In genomic region chr20:3925113-3925695, GRCh38 we compare ENCODE assay signal across 16 cellular contexts. TPM values are rescaled to one million over a fixed set of nuclear protein-coding genes. Genes with fewer than 3 reads are reported as not detected.
DNase-seq lines count a peak whose midpoint lies in the region; ATAC-seq, FAIRE-seq and TF ChIP-seq lines count a peak whose summit lies in the region.
"Had no signal": no experiment of that assay in that cellular context is flagged by ENCODE, and none has a peak within 500 bp of the region (broad histone marks: within the 10 kb centered on the region; RNA-seq: fewer than 3 reads in every experiment).

No MANE protein-coding gene starts in this region.

- no peaks in the 10 kb centered on the region for H3K9me3 ChIP-seq in CD4-positive, alpha-beta memory T cell (ENCODE audit: control insufficient read depth in 1 of 2, low read length in 2 of 2)
- H3K9me3 ChIP-seq: ovary, SK-N-SH had no signal

- H4K20me1 ChIP-seq in GM23338 (replicated peaks; ENCODE audit: insufficient read depth) = peaks cover 58% of the 10 kb centered on the region

- TF ChIP-seq CTCF in GM23338 (conservative IDR thresholded peaks at IDR 0.05; ENCODE audit: low read depth in 2 of 2) = no peak

- H3K9me2 ChIP-seq in GM23338 (ENCODE audit: insufficient read depth) = no peaks in the 10 kb centered on the region
- H3K9me2 ChIP-seq: SK-N-SH had no signal

- DNase-seq in CD4-positive, alpha-beta memory T cell = no peak
- DNase-seq in GM23338 (ENCODE audit: low spot score) = no peak
- no peak for DNase-seq in activated naive CD8-positive, alpha-beta T cell treated with anti-CD3 and anti-CD28 coated beads for 36 hours
- no peak for DNase-seq in natural killer cell treated with Interleukin-12 subunit alpha and Interleukin-12 subunit beta and Interleukin-15 and Interleukin-18, amount 100 ng/mL, for 72 hours (ENCODE audit: low spot score)
- DNase-seq in ureter (ENCODE audit: low spot score) = no peak
- DNase-seq in NOMO-1 treated with dmso at 0.1 percent for 144 hours (lab: John Stamatoyannopoulos, UW; ENCODE audit: unreplicated experiment) = no peak
- no peak for DNase-seq in RCC 7860 (ENCODE audit: low spot score)
- DNase-seq: anterior cingulate cortex, NCI-H1417 treated with DMSO at 0.1 percent for 48 hours, NCI-H446 treated with DMSO at 0.1 percent for 48 hours, ovary, SK-N-SH had no signal

- H3K4me3 ChIP-seq in CD4-positive, alpha-beta memory T cell (ENCODE audit: low read length in 2 of 2) = no peak overlapping the region
- H3K4me3 ChIP-seq in GM23338 = no peak overlapping the region
- H3K4me3 ChIP-seq: ovary, skin epidermis had no signal

- H3K4me2 ChIP-seq in GM23338 = no peak overlapping the region
- H3K4me2 ChIP-seq: SK-N-SH had no signal

- peaks cover 0 to 5% (median 0%) of the 10 kb centered on the region in 8 donors for H3K9me3 Mint-ChIP-seq in CD4-positive, alpha-beta memory T cell
- no peaks in the 10 kb centered on the region for H3K9me3 Mint-ChIP-seq in GM23338
- no peaks in the 10 kb centered on the region for H3K9me3 Mint-ChIP-seq in activated naive CD8-positive, alpha-beta T cell treated with anti-CD3 and anti-CD28 coated beads for 36 hours
- no peaks in the 10 kb centered on the region for H3K9me3 Mint-ChIP-seq in natural killer cell treated with Interleukin-12 subunit alpha and Interleukin-12 subunit beta and Interleukin-15 and Interleukin-18, amount 100 ng/mL, for 72 hours

- POLR2A ChIA-PET in CD4-positive, alpha-beta memory T cell (lab: Charles Lee; ENCODE audit: partially characterized antibody) = interaction anchor here (1.3 to 2.4 kb wide), 5 partner anchors 8 to 105 kb away, joined by 3 to 11 read pairs (median 5); partner anchors contain the start of gene AP5S1

- H3K4me3 Mint-ChIP-seq in CD4-positive, alpha-beta memory T cell = peak overlapping the region in 1 of 8 donors; percentile 31
- no peak overlapping the region; the same call in 2 of the 3 replicates for H3K4me3 Mint-ChIP-seq in GM23338
- no peak overlapping the region for H3K4me3 Mint-ChIP-seq in activated naive CD8-positive, alpha-beta T cell treated with anti-CD3 and anti-CD28 coated beads for 36 hours
- H3K4me3 Mint-ChIP-seq in natural killer cell treated with Interleukin-12 subunit alpha and Interleukin-12 subunit beta and Interleukin-15 and Interleukin-18, amount 100 ng/mL, for 72 hours = peak overlapping the region; percentile 66

- no peaks in the 10 kb centered on the region for H3K27me3 ChIP-seq in CD4-positive, alpha-beta memory T cell (ENCODE audit: insufficient read depth, low read length)
- H3K27me3 ChIP-seq in GM23338 (ENCODE audit: insufficient read depth) = no peaks in the 10 kb centered on the region
- H3K27me3 ChIP-seq: ovary had no signal

- H3K27ac ChIP-seq in CD4-positive, alpha-beta memory T cell (ENCODE audit: low read depth, low read length) = no peak overlapping the region
- peak overlapping the region; percentile 78; the same call in 1 of the 2 replicates for H3K27ac ChIP-seq in GM23338 (ENCODE audit: low read depth)
- H3K27ac ChIP-seq: C4-2B, ovary had no signal

- intact Hi-C loops in CD4-positive, alpha-beta memory T cell (cut with micrococcal nuclease) = no loop called here

- H2AFZ ChIP-seq in GM23338 = no peak overlapping the region

- H3K27ac Mint-ChIP-seq in CD4-positive, alpha-beta memory T cell = peak overlapping the region in 6 of 7 donors; percentile 37 to 93 (median 84)
- H3K27ac Mint-ChIP-seq in GM23338 = peak overlapping the region; percentile 76
- H3K27ac Mint-ChIP-seq in activated naive CD8-positive, alpha-beta T cell treated with anti-CD3 and anti-CD28 coated beads for 36 hours = peak overlapping the region; percentile 72
- H3K27ac Mint-ChIP-seq in natural killer cell treated with Interleukin-12 subunit alpha and Interleukin-12 subunit beta and Interleukin-15 and Interleukin-18, amount 100 ng/mL, for 72 hours = peak overlapping the region; percentile 75 to 85

- CTCF ChIA-PET in CD4-positive, alpha-beta memory T cell (lab: Charles Lee; ENCODE audit: partially characterized antibody) = no interaction called here

- H3K27me3 Mint-ChIP-seq in CD4-positive, alpha-beta memory T cell = no peaks in the 10 kb centered on the region
- H3K27me3 Mint-ChIP-seq in GM23338 (ENCODE audit: insufficient read depth, low read depth, poor library complexity) = peaks cover 45% of the 10 kb centered on the region
- no peaks in the 10 kb centered on the region for H3K27me3 Mint-ChIP-seq in activated naive CD8-positive, alpha-beta T cell treated with anti-CD3 and anti-CD28 coated beads for 36 hours
- no peaks in the 10 kb centered on the region for H3K27me3 Mint-ChIP-seq in natural killer cell treated with Interleukin-12 subunit alpha and Interleukin-12 subunit beta and Interleukin-15 and Interleukin-18, amount 100 ng/mL, for 72 hours

- H3K4me1 ChIP-seq in CD4-positive, alpha-beta memory T cell (ENCODE audit: insufficient read depth, low read length) = peaks cover 21% of the 10 kb centered on the region
- H3K4me1 ChIP-seq in GM23338 (ENCODE audit: insufficient read depth) = peaks cover 25% of the 10 kb centered on the region

- H3K36me3 Mint-ChIP-seq in CD4-positive, alpha-beta memory T cell = peaks cover 19 to 52% of the 10 kb centered on the region in 2 donors
- H3K36me3 Mint-ChIP-seq in GM23338 (ENCODE audit: low read depth) = peaks cover 48% of the 10 kb centered on the region
- H3K36me3 Mint-ChIP-seq in activated naive CD8-positive, alpha-beta T cell treated with anti-CD3 and anti-CD28 coated beads for 36 hours = peaks cover 23% of the 10 kb centered on the region
- peaks cover 23% of the 10 kb centered on the region for H3K36me3 Mint-ChIP-seq in natural killer cell treated with Interleukin-12 subunit alpha and Interleukin-12 subunit beta and Interleukin-15 and Interleukin-18, amount 100 ng/mL, for 72 hours

- H3K4me1 Mint-ChIP-seq in CD4-positive, alpha-beta memory T cell = peaks cover 25 to 46% (median 37%) of the 10 kb centered on the region in 4 donors
- H3K4me1 Mint-ChIP-seq in GM23338 = peaks cover 50% of the 10 kb centered on the region
- peaks cover 45% of the 10 kb centered on the region for H3K4me1 Mint-ChIP-seq in activated naive CD8-positive, alpha-beta T cell treated with anti-CD3 and anti-CD28 coated beads for 36 hours
- peaks cover 66 to 69% of the 10 kb centered on the region in 2 donors for H3K4me1 Mint-ChIP-seq in natural killer cell treated with Interleukin-12 subunit alpha and Interleukin-12 subunit beta and Interleukin-15 and Interleukin-18, amount 100 ng/mL, for 72 hours (ENCODE audit: low read depth in 2 of 2)

- no peak for ATAC-seq in GM23338
- ATAC-seq in natural killer cell treated with Interleukin-12 subunit alpha and Interleukin-12 subunit beta and Interleukin-15 and Interleukin-18, amount 100 ng/mL, for 72 hours = no peak

- no peak for FAIRE-seq in RCC 7860 (lab: Jason Lieb, UNC)
- FAIRE-seq: colon, GM12891 had no signal

- H3K79me2 ChIP-seq in GM23338 (replicated peaks; ENCODE audit: insufficient read depth) = peaks cover 34% of the 10 kb centered on the region

- H3F3A ChIP-seq in GM23338 (replicated peaks; ENCODE audit: low read depth) = peaks cover 29% of the 10 kb centered on the region

- H3K36me3 ChIP-seq in CD4-positive, alpha-beta memory T cell (ENCODE audit: insufficient read depth, low read length) = peaks cover 18% of the 10 kb centered on the region
- H3K36me3 ChIP-seq in GM23338 (ENCODE audit: insufficient read depth) = peaks cover 14% of the 10 kb centered on the region; the same call in 1 of the 2 replicates
- H3K36me3 ChIP-seq: ovary had no signal

TF ChIP-seq in GM23338, 12 proteins besides CTCF, POLR2A, EP300 and RAD21:
- TF ChIP-seq EZH2phosphoT487 (IDR thresholded peaks at IDR 0.05; ENCODE audit: unreplicated experiment) (no peak), CREB1 (CRISPR knock-in tag; IDR thresholded peaks at IDR 0.05; ENCODE audit: low read depth) (no peak), EZH2 (IDR thresholded peaks at IDR 0.05; ENCODE audit: low read depth, unreplicated experiment) (no peak), NANOG (IDR thresholded peaks at IDR 0.05; ENCODE audit: borderline replicate concordance) (no peak), POLR2AphosphoS5 (IDR thresholded peaks at IDR 0.05; ENCODE audit: low read depth) (peak; percentile 20; the same call in 1 of the 2 replicates), JUNB (IDR thresholded peaks at IDR 0.05; ENCODE audit: unreplicated experiment) (no peak), STAT1 (IDR thresholded peaks at IDR 0.05; ENCODE audit: unreplicated experiment) (no peak)
TF ChIP-seq in GM23338: peak in this region for 1.

RNA-seq across cellular contexts. Expression of gene PANK2, which starts 36.0 kb away (rescaled TPM):
- 10 to 100 TPM; 71.4 to 80.5 TPM for total RNA-seq in CD4-positive, alpha-beta memory T cell
- polyA plus RNA-seq in CD4-positive, alpha-beta memory T cell = 10 to 100 TPM; 48.5 to 54.3 TPM
- total RNA-seq in GM23338 (2014; rRNA removed; shearing (Covaris generic)) = 63.4 and 72.0 TPM in 2 replicates
- polyA plus RNA-seq in GM23338 (2016; fragmentation: Nextera tagmentation; extraction: Ambion mirVana) = 36.1 and 36.8 TPM in 2 replicates
- 10 to 100 TPM; 50.0 to 50.7 TPM for total RNA-seq in activated naive CD8-positive, alpha-beta T cell treated with anti-CD3 and anti-CD28 coated beads for 36 hours
- total RNA-seq in natural killer cell treated with Interleukin-12 subunit alpha and Interleukin-12 subunit beta and Interleukin-15 and Interleukin-18, amount 100 ng/mL, for 72 hours = 10 to 100 TPM; 55.2 to 86.2 TPM
- 40.1 TPM for total RNA-seq in ureter
